ENCODE assay signal across 8 cellular contexts in the genomic region with DNA sequence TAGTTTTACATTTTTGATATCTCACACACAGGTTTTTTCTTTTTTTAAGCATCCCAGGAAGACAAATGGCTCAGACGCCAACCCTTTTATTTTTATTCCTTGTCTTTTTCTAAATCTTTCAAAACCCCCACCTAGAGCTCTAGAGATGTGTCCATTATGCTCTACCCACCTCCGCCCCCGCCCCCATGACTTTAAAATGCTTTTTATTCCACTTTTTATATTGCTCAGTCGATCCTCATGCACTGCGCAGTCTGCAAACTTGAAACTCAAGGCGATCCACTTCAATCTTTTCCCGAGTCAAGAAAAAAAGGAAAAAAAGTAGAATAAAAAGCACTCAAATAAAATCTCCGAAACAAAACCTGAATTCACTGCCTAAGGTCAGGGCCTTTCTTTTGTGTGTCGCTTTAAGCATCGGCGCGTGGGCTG. TPM values are rescaled to one million over a fixed set of nuclear protein-coding genes. Genes with fewer than 3 reads are reported as not detected.
DNase-seq lines count a peak whose midpoint lies in the region; ATAC-seq lines count a peak whose summit lies in the region.

No MANE protein-coding gene starts in this region.

- peak overlapping the region; percentile 94 for H3K4me3 Mint-ChIP-seq in activated naive CD4-positive, alpha-beta T cell treated with anti-CD3 and anti-CD28 coated beads, Interleukin-2, amount 10 ng/mL, durations not matched to agents 7 days and 5 days
- H3K4me3 Mint-ChIP-seq in activated T-helper 17 cell treated with anti-CD3 and anti-CD28 coated beads, Interleukin-2, amount 50 U/mL, for 72 hours, result peak overlapping the region; percentile 93

- no peaks in the 10 kb centered on the region for H3K27me3 Mint-ChIP-seq in activated naive CD4-positive, alpha-beta T cell treated with anti-CD3 and anti-CD28 coated beads, Interleukin-2, amount 10 ng/mL, durations not matched to agents 7 days and 5 days
- no peaks in the 10 kb centered on the region for H3K27me3 Mint-ChIP-seq in activated T-helper 17 cell treated with anti-CD3 and anti-CD28 coated beads, Interleukin-2, amount 50 U/mL, for 72 hours

- H3K27ac Mint-ChIP-seq in activated naive CD4-positive, alpha-beta T cell treated with anti-CD3 and anti-CD28 coated beads, Interleukin-2, amount 10 ng/mL, durations not matched to agents 7 days and 5 days, result peak overlapping the region; percentile 99
- H3K27ac Mint-ChIP-seq in activated T-helper 17 cell treated with anti-CD3 and anti-CD28 coated beads, Interleukin-2, amount 50 U/mL, for 72 hours, result peak overlapping the region; percentile 99

- peak overlapping the region; percentile 96 for H3K9ac ChIP-seq in iPS-18a (ENCODE audit: low read length)

- CTCF ChIA-PET in activated naive CD4-positive, alpha-beta T cell treated with anti-CD3 and anti-CD28 coated beads, Interleukin-2, amount 10 ng/mL, durations not matched to agents 7 days and 5 days (lab: Charles Lee), result interaction anchor here (0.7 to 1.8 kb wide), 3 partner anchors 31 to 340 kb away, joined by 3 to 4 read pairs (median 4); no protein-coding TSS in a partner anchor

- no peak for DNase-seq in activated naive CD4-positive, alpha-beta T cell treated with anti-CD3 and anti-CD28 coated beads, Interleukin-2, amount 10 ng/mL, durations not matched to agents 7 days and 5 days
- DNase-seq in activated naive CD4-positive, alpha-beta T cell treated with anti-CD3 and anti-CD28 coated beads, Interleukin-2, amount 50 U/mL, for 16 hours, result no peak
- DNase-seq in substantia nigra (lab: John Stamatoyannopoulos, UW) (no peak), DMS 273 treated with DMSO at 0.1 percent for 48 hours (lab: John Stamatoyannopoulos, UW) (no peak), SHP77 treated with DMSO at 0.1 percent for 48 hours (lab: John Stamatoyannopoulos, UW) (no peak), DMS153 treated with DMSO at 0.1 percent for 48 hours (lab: John Stamatoyannopoulos, UW; ENCODE audit: unreplicated experiment) (no peak)

- H3K9me3 ChIP-seq in iPS-18a (ENCODE audit: control insufficient read depth, low read depth, low read length), result no peaks in the 10 kb centered on the region

- H3K4me3 ChIP-seq in iPS-18a (ENCODE audit: low read length), result peak overlapping the region; percentile 85

- peaks cover 44% of the 10 kb centered on the region for H3K4me1 Mint-ChIP-seq in activated naive CD4-positive, alpha-beta T cell treated with anti-CD3 and anti-CD28 coated beads, Interleukin-2, amount 10 ng/mL, durations not matched to agents 7 days and 5 days
- peaks cover 6% of the 10 kb centered on the region for H3K4me1 Mint-ChIP-seq in activated T-helper 17 cell treated with anti-CD3 and anti-CD28 coated beads, Interleukin-2, amount 50 U/mL, for 72 hours

- no peaks in the 10 kb centered on the region for H3K36me3 ChIP-seq in iPS-18a (ENCODE audit: control insufficient read depth, low read depth, low read length)

- no peaks in the 10 kb centered on the region for H3K9me3 Mint-ChIP-seq in activated naive CD4-positive, alpha-beta T cell treated with anti-CD3 and anti-CD28 coated beads, Interleukin-2, amount 10 ng/mL, durations not matched to agents 7 days and 5 days
- no peaks in the 10 kb centered on the region for H3K9me3 Mint-ChIP-seq in activated T-helper 17 cell treated with anti-CD3 and anti-CD28 coated beads, Interleukin-2, amount 50 U/mL, for 72 hours

- ATAC-seq in activated T-helper 17 cell treated with anti-CD3 and anti-CD28 coated beads, Interleukin-2, amount 50 U/mL, for 72 hours (replicated peaks), result peak; percentile 1

- peak overlapping the region; percentile 91 for H3K27ac ChIP-seq in iPS-18a (ENCODE audit: low read length)
- H3K27ac ChIP-seq in substantia nigra (ENCODE audit: low read depth, low read length, poor library complexity, severe bottlenecking), result peak overlapping the region; percentile 85

- H3K4me1 ChIP-seq in iPS-18a (ENCODE audit: control insufficient read depth, low read depth, low read length), result peaks cover 27% of the 10 kb centered on the region

- no peaks in the 10 kb centered on the region for H3K27me3 ChIP-seq in iPS-18a (ENCODE audit: control insufficient read depth, insufficient read depth, low read length)

- peaks cover 22% of the 10 kb centered on the region for H3K36me3 Mint-ChIP-seq in activated naive CD4-positive, alpha-beta T cell treated with anti-CD3 and anti-CD28 coated beads, Interleukin-2, amount 10 ng/mL, durations not matched to agents 7 days and 5 days
- peaks cover 51% of the 10 kb centered on the region for H3K36me3 Mint-ChIP-seq in activated T-helper 17 cell treated with anti-CD3 and anti-CD28 coated beads, Interleukin-2, amount 50 U/mL, for 72 hours (ENCODE audit: low read depth)

RNA-seq across cellular contexts. Expression of a gene that starts 0.4 kb away (rescaled TPM):
- 100 to 1,000 TPM in 1 of 2 donors, 10 to 100 TPM in 1; 80.0 to 127 TPM for total RNA-seq in activated T-helper 17 cell treated with anti-CD3 and anti-CD28 coated beads, Interleukin-2, amount 50 U/mL, for 72 hours

RNA-seq across cellular contexts. Expression of a gene that starts 44.6 kb away (rescaled TPM):
- total RNA-seq in activated T-helper 17 cell treated with anti-CD3 and anti-CD28 coated beads, Interleukin-2, amount 50 U/mL, for 72 hours, result 10 to 100 TPM; 68.0 to 79.8 TPM

RNA-seq across cellular contexts. Expression of a gene that starts 45.2 kb away (rescaled TPM):
- 10 to 100 TPM; 46.5 to 55.7 TPM for total RNA-seq in activated T-helper 17 cell treated with anti-CD3 and anti-CD28 coated beads, Interleukin-2, amount 50 U/mL, for 72 hours
